ENCODE assay signal across 1 cellular context in the genomic region with DNA sequence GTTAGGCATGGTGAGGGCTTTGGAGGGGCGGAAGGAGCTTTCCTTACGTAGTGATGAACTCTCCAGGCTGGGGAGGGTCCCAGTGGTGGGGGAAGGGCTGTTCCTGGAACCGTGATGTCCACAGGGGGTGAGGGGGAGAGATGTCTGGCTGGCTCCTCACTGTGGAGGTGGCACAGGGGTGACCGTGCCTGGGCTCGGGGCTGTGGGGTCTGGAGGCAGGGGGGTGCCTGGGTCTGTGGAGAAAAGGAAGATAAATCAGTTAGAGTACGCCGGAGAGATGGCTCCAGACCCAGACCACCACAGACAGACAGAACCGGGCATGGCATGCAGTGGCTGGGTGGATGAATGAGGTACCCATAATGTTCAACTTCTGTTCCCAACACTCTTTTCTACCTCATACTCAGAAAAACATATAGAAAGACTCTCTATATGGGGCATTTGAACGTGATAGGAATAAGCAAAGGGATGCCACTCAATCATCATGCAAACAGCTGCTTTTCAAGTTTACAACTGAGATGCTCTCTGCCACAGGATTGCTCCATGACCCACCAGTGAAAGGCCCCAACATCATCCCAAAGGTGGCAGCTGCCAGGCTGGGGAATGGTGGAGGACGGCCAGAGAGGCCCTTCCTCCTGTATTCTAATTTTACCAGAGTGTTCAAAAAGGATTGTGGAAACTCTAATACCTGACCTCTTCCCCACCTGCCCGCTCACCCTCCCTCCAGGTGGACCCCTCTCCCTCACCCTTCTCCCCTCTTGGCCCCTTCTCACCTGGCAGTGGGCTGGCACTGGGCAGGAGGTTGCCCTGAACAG.
TF ChIP-seq lines count a peak whose summit lies in the region.

No MANE protein-coding gene starts in this region.

TF ChIP-seq in GM23338, 12 proteins besides CTCF, POLR2A, EP300 and RAD21:
- TF ChIP-seq CREB1 (CRISPR knock-in tag; IDR thresholded peaks at IDR 0.05; ENCODE audit: low read depth) (no peak), EZH2phosphoT487 (IDR thresholded peaks at IDR 0.05; ENCODE audit: unreplicated experiment) (no peak), STAT1 (IDR thresholded peaks at IDR 0.05; ENCODE audit: unreplicated experiment) (no peak), ZNF331 (CRISPR knock-in tag; IDR thresholded peaks at IDR 0.05; ENCODE audit: low read depth) (no peak), EZH2 (IDR thresholded peaks at IDR 0.05; ENCODE audit: low read depth, unreplicated experiment) (no peak), POLR2AphosphoS5 (IDR thresholded peaks at IDR 0.05; ENCODE audit: low read depth) (no peak; the same call in 1 of the 2 replicates), JUNB (IDR thresholded peaks at IDR 0.05; ENCODE audit: unreplicated experiment) (no peak)
- TF ChIP-seq, protein P1, sequence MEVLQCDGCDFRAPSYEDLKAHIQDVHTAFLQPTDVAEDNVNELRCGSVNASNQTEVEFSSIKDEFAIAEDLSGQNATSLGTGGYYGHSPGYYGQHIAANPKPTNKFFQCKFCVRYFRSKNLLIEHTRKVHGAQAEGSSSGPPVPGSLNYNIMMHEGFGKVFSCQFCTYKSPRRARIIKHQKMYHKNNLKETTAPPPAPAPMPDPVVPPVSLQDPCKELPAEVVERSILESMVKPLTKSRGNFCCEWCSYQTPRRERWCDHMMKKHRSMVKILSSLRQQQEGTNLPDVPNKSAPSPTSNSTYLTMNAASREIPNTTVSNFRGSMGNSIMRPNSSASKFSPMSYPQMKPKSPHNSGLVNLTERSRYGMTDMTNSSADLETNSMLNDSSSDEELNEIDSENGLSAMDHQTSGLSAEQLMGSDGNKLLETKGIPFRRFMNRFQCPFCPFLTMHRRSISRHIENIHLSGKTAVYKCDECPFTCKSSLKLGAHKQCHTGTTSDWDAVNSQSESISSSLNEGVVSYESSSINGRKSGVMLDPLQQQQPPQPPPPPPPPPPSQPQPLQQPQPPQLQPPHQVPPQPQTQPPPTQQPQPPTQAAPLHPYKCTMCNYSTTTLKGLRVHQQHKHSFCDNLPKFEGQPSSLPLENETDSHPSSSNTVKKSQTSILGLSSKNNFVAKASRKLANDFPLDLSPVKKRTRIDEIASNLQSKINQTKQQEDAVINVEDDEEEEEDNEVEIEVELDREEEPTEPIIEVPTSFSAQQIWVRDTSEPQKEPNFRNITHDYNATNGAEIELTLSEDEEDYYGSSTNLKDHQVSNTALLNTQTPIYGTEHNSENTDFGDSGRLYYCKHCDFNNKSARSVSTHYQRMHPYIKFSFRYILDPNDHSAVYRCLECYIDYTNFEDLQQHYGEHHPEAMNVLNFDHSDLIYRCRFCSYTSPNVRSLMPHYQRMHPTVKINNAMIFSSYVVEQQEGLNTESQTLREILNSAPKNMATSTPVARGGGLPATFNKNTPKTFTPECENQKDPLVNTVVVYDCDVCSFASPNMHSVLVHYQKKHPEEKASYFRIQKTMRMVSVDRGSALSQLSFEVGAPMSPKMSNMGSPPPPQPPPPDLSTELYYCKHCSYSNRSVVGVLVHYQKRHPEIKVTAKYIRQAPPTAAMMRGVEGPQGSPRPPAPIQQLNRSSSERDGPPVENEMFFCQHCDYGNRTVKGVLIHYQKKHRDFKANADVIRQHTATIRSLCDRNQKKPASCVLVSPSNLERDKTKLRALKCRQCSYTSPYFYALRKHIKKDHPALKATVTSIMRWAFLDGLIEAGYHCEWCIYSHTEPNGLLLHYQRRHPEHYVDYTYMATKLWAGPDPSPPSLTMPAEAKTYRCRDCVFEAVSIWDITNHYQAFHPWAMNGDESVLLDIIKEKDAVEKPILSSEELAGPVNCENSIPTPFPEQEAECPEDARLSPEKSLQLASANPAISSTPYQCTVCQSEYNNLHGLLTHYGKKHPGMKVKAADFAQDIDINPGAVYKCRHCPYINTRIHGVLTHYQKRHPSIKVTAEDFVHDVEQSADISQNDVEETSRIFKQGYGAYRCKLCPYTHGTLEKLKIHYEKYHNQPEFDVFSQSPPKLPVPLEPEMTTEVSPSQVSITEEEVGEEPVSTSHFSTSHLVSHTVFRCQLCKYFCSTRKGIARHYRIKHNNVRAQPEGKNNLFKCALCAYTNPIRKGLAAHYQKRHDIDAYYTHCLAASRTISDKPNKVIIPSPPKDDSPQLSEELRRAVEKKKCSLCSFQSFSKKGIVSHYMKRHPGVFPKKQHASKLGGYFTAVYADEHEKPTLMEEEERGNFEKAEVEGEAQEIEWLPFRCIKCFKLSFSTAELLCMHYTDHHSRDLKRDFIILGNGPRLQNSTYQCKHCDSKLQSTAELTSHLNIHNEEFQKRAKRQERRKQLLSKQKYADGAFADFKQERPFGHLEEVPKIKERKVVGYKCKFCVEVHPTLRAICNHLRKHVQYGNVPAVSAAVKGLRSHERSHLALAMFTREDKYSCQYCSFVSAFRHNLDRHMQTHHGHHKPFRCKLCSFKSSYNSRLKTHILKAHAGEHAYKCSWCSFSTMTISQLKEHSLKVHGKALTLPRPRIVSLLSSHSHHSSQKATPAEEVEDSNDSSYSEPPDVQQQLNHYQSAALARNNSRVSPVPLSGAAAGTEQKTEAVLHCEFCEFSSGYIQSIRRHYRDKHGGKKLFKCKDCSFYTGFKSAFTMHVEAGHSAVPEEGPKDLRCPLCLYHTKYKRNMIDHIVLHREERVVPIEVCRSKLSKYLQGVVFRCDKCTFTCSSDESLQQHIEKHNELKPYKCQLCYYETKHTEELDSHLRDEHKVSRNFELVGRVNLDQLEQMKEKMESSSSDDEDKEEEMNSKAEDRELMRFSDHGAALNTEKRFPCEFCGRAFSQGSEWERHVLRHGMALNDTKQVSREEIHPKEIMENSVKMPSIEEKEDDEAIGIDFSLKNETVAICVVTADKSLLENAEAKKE (CRISPR knock-in tag; IDR thresholded peaks at IDR 0.05), result no peak
- TF ChIP-seq, protein P2, sequence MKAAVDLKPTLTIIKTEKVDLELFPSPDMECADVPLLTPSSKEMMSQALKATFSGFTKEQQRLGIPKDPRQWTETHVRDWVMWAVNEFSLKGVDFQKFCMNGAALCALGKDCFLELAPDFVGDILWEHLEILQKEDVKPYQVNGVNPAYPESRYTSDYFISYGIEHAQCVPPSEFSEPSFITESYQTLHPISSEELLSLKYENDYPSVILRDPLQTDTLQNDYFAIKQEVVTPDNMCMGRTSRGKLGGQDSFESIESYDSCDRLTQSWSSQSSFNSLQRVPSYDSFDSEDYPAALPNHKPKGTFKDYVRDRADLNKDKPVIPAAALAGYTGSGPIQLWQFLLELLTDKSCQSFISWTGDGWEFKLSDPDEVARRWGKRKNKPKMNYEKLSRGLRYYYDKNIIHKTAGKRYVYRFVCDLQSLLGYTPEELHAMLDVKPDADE (IDR thresholded peaks at IDR 0.05), result no peak
- TF ChIP-seq, protein P3, sequence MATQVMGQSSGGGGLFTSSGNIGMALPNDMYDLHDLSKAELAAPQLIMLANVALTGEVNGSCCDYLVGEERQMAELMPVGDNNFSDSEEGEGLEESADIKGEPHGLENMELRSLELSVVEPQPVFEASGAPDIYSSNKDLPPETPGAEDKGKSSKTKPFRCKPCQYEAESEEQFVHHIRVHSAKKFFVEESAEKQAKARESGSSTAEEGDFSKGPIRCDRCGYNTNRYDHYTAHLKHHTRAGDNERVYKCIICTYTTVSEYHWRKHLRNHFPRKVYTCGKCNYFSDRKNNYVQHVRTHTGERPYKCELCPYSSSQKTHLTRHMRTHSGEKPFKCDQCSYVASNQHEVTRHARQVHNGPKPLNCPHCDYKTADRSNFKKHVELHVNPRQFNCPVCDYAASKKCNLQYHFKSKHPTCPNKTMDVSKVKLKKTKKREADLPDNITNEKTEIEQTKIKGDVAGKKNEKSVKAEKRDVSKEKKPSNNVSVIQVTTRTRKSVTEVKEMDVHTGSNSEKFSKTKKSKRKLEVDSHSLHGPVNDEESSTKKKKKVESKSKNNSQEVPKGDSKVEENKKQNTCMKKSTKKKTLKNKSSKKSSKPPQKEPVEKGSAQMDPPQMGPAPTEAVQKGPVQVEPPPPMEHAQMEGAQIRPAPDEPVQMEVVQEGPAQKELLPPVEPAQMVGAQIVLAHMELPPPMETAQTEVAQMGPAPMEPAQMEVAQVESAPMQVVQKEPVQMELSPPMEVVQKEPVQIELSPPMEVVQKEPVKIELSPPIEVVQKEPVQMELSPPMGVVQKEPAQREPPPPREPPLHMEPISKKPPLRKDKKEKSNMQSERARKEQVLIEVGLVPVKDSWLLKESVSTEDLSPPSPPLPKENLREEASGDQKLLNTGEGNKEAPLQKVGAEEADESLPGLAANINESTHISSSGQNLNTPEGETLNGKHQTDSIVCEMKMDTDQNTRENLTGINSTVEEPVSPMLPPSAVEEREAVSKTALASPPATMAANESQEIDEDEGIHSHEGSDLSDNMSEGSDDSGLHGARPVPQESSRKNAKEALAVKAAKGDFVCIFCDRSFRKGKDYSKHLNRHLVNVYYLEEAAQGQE (IDR thresholded peaks at IDR 0.05; ENCODE audit: unreplicated experiment), result no peak
